In genomic region chr1:110962892-110963665, GRCh38 we compare ENCODE assay signal across 1 cellular context.
TF ChIP-seq lines count a peak whose summit lies in the region.

No MANE protein-coding gene starts in this region.

TF ChIP-seq in HepG2, 621 proteins besides CTCF, POLR2A, EP300 and RAD21 (continued from another document and continues in another):
- TF ChIP-seq NFAT5 (CRISPR knock-in tag; IDR thresholded peaks at IDR 0.05) (peak; percentile 90), SMAD1 (CRISPR knock-in tag; IDR thresholded peaks at IDR 0.05; ENCODE audit: borderline replicate concordance, low read depth) (no peak), JARID2 (CRISPR knock-in tag; IDR thresholded peaks at IDR 0.05; ENCODE audit: insufficient replicate concordance) (no peak), ZNF839 (CRISPR knock-in tag; IDR thresholded peaks at IDR 0.05; ENCODE audit: borderline replicate concordance) (no peak), ZNF142 (CRISPR knock-in tag; IDR thresholded peaks at IDR 0.05) (no peak), FOSL2 (CRISPR knock-in tag; IDR thresholded peaks at IDR 0.05) (peak; percentile 57), ZXDC (CRISPR knock-in tag; IDR thresholded peaks at IDR 0.05) (0 out of 2 replicates have a peak, but pooled peaks have one; percentile 62), ZBTB37 (CRISPR knock-in tag; IDR thresholded peaks at IDR 0.05) (no peak), SUZ12 (IDR thresholded peaks at IDR 0.05; ENCODE audit: low read depth, low read length) (no peak), SMARCC2 (IDR thresholded peaks at IDR 0.05) (no peak), ZBTB10 (CRISPR knock-in tag; IDR thresholded peaks at IDR 0.05; ENCODE audit: borderline replicate concordance) (no peak), TOE1 (CRISPR knock-in tag; IDR thresholded peaks at IDR 0.05) (no peak), ZNF430 (CRISPR knock-in tag; IDR thresholded peaks at IDR 0.05) (peak; percentile 61), ZFP37 (CRISPR knock-in tag; IDR thresholded peaks at IDR 0.05; ENCODE audit: borderline replicate concordance) (no peak), RELA (CRISPR knock-in tag; IDR thresholded peaks at IDR 0.05) (no peak), ZNF598 (CRISPR knock-in tag; IDR thresholded peaks at IDR 0.05; ENCODE audit: borderline replicate concordance) (peak; percentile 35; the same call in 1 of the 2 replicates), NFKB2 (CRISPR knock-in tag; IDR thresholded peaks at IDR 0.05; ENCODE audit: borderline replicate concordance) (peak; percentile 18), TARDBP (CRISPR knock-in tag; IDR thresholded peaks at IDR 0.05) (no peak), SOX5 (CRISPR knock-in tag; IDR thresholded peaks at IDR 0.05; ENCODE audit: borderline replicate concordance) (0 out of 2 replicates have a peak, but pooled peaks have one; percentile 13), CEBPB (IDR thresholded peaks at IDR 0.05; ENCODE audit: borderline replicate concordance, low read depth, low read length) (no peak), ARHGAP35 (CRISPR knock-in tag; IDR thresholded peaks at IDR 0.05; ENCODE audit: borderline replicate concordance) (peak; percentile 25; the same call in 1 of the 2 replicates), TEAD2 (CRISPR knock-in tag; IDR thresholded peaks at IDR 0.05) (no peak), NFKBIZ (CRISPR knock-in tag; IDR thresholded peaks at IDR 0.05) (0 out of 2 replicates have a peak, but pooled peaks have one; percentile 38), ZNF292 (CRISPR knock-in tag; IDR thresholded peaks at IDR 0.05; ENCODE audit: borderline replicate concordance, low read depth) (no peak), ZBTB14 (CRISPR knock-in tag; IDR thresholded peaks at IDR 0.05) (no peak), STAT5B (CRISPR knock-in tag; IDR thresholded peaks at IDR 0.05) (0 out of 2 replicates have a peak, but pooled peaks have one; percentile 21), ZFYVE20 (CRISPR knock-in tag; IDR thresholded peaks at IDR 0.05; ENCODE audit: borderline replicate concordance, low read depth) (no peak), ZNF275 (CRISPR knock-in tag; IDR thresholded peaks at IDR 0.05; ENCODE audit: borderline replicate concordance) (no peak; the same call in 1 of the 2 replicates), ZNF777 (CRISPR knock-in tag; IDR thresholded peaks at IDR 0.05) (no peak; the same call in none of the 2 replicates), USF2 (IDR thresholded peaks at IDR 0.05; ENCODE audit: low read depth, low read length) (no peak), USF2 (CRISPR knock-in tag; IDR thresholded peaks at IDR 0.05; ENCODE audit: borderline replicate concordance) (no peak), POLR2G (IDR thresholded peaks at IDR 0.05; ENCODE audit: low read depth, low read length) (no peak), ZSCAN29 (CRISPR knock-in tag; conservative IDR thresholded peaks at IDR 0.05) (no peak)
